In genomic region chr12:56521590-56522371, GRCh38 we compare ENCODE assay signal across 8 cellular contexts. TPM values are rescaled to one million over a fixed set of nuclear protein-coding genes. Genes with fewer than 3 reads are reported as not detected.
DNase-seq lines count a peak whose midpoint lies in the region; ATAC-seq and TF ChIP-seq lines count a peak whose summit lies in the region.

RBMS2 (plus strand) TSS chr12:56521820; CDS start chr12:56522024, 204 bp downstream.

- peak; percentile 82 to 87 for DNase-seq in SJCRH30
- DNase-seq in amniotic epithelial cell (ENCODE audit: low read depth), result peak; percentile 97
- peak; percentile 79 for DNase-seq in Right ventricle myocardium superior
- peak; percentile 81 to 94 for DNase-seq in uterus
- no peak for DNase-seq in NCI-H1092 (lab: John Stamatoyannopoulos, UW)

- TF ChIP-seq CTCF in Loucy (conservative IDR thresholded peaks at IDR 0.05; ENCODE audit: low read length), result no peak
- TF ChIP-seq CTCF in neutrophil (IDR thresholded peaks at IDR 0.05), result no peak
- TF ChIP-seq CTCF in uterus (IDR thresholded peaks at IDR 0.05), result no peak

- intact Hi-C loops in Right ventricle myocardium superior (cut with DNase I), result no loop called here
- intact Hi-C loops in uterus (cut with DNase I; ENCODE audit: low total_unique reads), result no loop called here

- H3K9me2 ChIP-seq in Loucy (replicated peaks; ENCODE audit: low read depth, low read length), result no peaks in the 10 kb centered on the region

- no peaks in the 10 kb centered on the region for H3F3A ChIP-seq in Loucy (ENCODE audit: low read depth)

- H3K27me3 ChIP-seq in Loucy (ENCODE audit: insufficient read depth, low read length, poor library complexity, severe bottlenecking), result no peaks in the 10 kb centered on the region
- no peaks in the 10 kb centered on the region for H3K27me3 ChIP-seq in SJCRH30
- H3K27me3 ChIP-seq in neutrophil, result no peaks in the 10 kb centered on the region
- H3K27me3 ChIP-seq in uterus, result no peaks in the 10 kb centered on the region

- H4K20me1 ChIP-seq in Loucy (ENCODE audit: insufficient read depth, low read length, poor library complexity, severe bottlenecking), result no peaks in the 10 kb centered on the region

- TF ChIP-seq POLR2A in uterus (IDR thresholded peaks at IDR 0.05), result peak; percentile 16 to 39

- H3K27ac ChIP-seq in SJCRH30 (peak within 1 kb of the TSS; percentile 59), neutrophil (peak within 1 kb of the TSS; percentile 77), uterus (peak within 1 kb of the TSS; percentile 88 to 99)

- ATAC-seq in Right ventricle myocardium superior (ENCODE audit: poor library complexity), result peak; percentile 96

- H3K36me3 ChIP-seq in Loucy (ENCODE audit: insufficient read depth, low read length), result no peaks in the 10 kb centered on the region
- H3K36me3 ChIP-seq in SJCRH30, result no peaks in the 10 kb centered on the region
- no peaks in the 10 kb centered on the region for H3K36me3 ChIP-seq in neutrophil
- H3K36me3 ChIP-seq in uterus, result no peaks in the 10 kb centered on the region

- H3K4me2 ChIP-seq in Loucy (ENCODE audit: low read depth, low read length, poor library complexity, severe bottlenecking), result peak within 1 kb of the TSS; percentile 87

- H3K79me2 ChIP-seq in Loucy (ENCODE audit: insufficient read depth, low read length), result peaks cover 7% of the 10 kb centered on the region

- peak within 1 kb of the TSS; percentile 73 for H3K9ac ChIP-seq in Loucy (ENCODE audit: low read depth, low read length, poor library complexity, severe bottlenecking)

- H3K4me3 ChIP-seq in GM08714 (ENCODE audit: low read length) (peak within 1 kb of the TSS; percentile 95), Loucy (ENCODE audit: low read length, poor library complexity, severe bottlenecking) (peak within 1 kb of the TSS; percentile 75), SJCRH30 (peak within 1 kb of the TSS; percentile 79), neutrophil (ENCODE audit: low read depth in 1 of 2, low read length in 1 of 2) (peak within 1 kb of the TSS; percentile 48 to 54), uterus (peak within 1 kb of the TSS; percentile 48 to 82)

- no peaks in the 10 kb centered on the region for H3K9me3 ChIP-seq in Loucy (ENCODE audit: insufficient read depth, low read depth, low read length)
- H3K9me3 ChIP-seq in SJCRH30 (replicated peaks), result no peaks in the 10 kb centered on the region
- no peaks in the 10 kb centered on the region for H3K9me3 ChIP-seq in neutrophil
- no peaks in the 10 kb centered on the region for H3K9me3 ChIP-seq in uterus

- peak within 1 kb of the TSS; percentile 87 for H2AFZ ChIP-seq in Loucy (ENCODE audit: low read length)

- H3K4me1 ChIP-seq in Loucy (ENCODE audit: insufficient read depth, low read length, poor library complexity, severe bottlenecking), result peaks cover 24% of the 10 kb centered on the region
- H3K4me1 ChIP-seq in SJCRH30, result peaks cover 10% of the 10 kb centered on the region
- H3K4me1 ChIP-seq in neutrophil (ENCODE audit: control insufficient read depth in 1 of 2, insufficient read depth in 1 of 2, low read depth in 1 of 2, low read length in 1 of 2), result peaks cover 43 to 45% of the 10 kb centered on the region in 2 experiments
- H3K4me1 ChIP-seq in uterus, result peaks cover 4 to 5% of the 10 kb centered on the region in 2 donors

RNA-seq across cellular contexts. Expression of gene RBMS2, which starts in this region (rescaled TPM):
- 9.3 and 9.4 TPM in 2 replicates for total RNA-seq in SJCRH30 (2014; rRNA removed; shearing (Covaris generic))
- total RNA-seq in Right ventricle myocardium superior (25.0 TPM), uterus (100 to 1,000 TPM in 1 of 4 donors, 10 to 100 TPM in 3; 28.6 to 107 (median 33.0) TPM)
